ENCODE assay signal across 1 cellular context in the genomic region with DNA sequence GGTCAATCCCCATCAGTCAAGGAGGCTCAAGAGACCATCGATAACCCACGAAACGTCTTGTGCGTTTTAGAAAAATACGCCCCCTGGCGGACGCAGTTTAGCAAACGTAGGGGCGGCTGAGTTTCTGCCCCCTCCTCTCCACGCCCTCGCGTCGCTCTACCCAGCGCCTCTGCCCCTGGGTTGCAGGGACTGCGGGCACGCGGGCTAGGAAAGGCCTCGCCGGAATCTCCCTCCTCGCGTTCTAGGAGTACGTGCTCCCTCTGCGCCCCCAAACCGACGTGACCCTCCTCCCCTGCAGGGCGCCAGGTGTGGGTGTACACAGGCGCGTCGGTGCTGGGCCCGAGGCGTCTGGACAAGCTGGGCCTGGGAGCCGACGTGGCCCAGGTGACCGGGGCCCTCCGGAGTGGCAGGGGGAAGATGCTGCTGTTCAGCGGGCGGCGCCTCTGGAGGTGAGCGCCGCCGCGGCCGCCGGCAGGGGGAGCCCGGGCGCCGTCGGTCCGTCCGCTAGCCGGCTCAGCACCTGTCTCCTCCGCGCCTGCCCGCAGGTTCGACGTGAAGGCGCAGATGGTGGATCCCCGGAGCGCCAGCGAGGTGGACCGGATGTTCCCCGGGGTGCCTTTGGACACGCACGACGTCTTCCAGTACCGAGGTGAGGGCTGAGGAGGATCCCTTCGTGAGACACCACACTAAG.
TF ChIP-seq lines count a peak whose summit lies in the region.

No MANE protein-coding gene starts in this region.

TF ChIP-seq in HepG2, 621 proteins besides CTCF, POLR2A, EP300 and RAD21 (continued from another document):
- TF ChIP-seq, protein P1, sequence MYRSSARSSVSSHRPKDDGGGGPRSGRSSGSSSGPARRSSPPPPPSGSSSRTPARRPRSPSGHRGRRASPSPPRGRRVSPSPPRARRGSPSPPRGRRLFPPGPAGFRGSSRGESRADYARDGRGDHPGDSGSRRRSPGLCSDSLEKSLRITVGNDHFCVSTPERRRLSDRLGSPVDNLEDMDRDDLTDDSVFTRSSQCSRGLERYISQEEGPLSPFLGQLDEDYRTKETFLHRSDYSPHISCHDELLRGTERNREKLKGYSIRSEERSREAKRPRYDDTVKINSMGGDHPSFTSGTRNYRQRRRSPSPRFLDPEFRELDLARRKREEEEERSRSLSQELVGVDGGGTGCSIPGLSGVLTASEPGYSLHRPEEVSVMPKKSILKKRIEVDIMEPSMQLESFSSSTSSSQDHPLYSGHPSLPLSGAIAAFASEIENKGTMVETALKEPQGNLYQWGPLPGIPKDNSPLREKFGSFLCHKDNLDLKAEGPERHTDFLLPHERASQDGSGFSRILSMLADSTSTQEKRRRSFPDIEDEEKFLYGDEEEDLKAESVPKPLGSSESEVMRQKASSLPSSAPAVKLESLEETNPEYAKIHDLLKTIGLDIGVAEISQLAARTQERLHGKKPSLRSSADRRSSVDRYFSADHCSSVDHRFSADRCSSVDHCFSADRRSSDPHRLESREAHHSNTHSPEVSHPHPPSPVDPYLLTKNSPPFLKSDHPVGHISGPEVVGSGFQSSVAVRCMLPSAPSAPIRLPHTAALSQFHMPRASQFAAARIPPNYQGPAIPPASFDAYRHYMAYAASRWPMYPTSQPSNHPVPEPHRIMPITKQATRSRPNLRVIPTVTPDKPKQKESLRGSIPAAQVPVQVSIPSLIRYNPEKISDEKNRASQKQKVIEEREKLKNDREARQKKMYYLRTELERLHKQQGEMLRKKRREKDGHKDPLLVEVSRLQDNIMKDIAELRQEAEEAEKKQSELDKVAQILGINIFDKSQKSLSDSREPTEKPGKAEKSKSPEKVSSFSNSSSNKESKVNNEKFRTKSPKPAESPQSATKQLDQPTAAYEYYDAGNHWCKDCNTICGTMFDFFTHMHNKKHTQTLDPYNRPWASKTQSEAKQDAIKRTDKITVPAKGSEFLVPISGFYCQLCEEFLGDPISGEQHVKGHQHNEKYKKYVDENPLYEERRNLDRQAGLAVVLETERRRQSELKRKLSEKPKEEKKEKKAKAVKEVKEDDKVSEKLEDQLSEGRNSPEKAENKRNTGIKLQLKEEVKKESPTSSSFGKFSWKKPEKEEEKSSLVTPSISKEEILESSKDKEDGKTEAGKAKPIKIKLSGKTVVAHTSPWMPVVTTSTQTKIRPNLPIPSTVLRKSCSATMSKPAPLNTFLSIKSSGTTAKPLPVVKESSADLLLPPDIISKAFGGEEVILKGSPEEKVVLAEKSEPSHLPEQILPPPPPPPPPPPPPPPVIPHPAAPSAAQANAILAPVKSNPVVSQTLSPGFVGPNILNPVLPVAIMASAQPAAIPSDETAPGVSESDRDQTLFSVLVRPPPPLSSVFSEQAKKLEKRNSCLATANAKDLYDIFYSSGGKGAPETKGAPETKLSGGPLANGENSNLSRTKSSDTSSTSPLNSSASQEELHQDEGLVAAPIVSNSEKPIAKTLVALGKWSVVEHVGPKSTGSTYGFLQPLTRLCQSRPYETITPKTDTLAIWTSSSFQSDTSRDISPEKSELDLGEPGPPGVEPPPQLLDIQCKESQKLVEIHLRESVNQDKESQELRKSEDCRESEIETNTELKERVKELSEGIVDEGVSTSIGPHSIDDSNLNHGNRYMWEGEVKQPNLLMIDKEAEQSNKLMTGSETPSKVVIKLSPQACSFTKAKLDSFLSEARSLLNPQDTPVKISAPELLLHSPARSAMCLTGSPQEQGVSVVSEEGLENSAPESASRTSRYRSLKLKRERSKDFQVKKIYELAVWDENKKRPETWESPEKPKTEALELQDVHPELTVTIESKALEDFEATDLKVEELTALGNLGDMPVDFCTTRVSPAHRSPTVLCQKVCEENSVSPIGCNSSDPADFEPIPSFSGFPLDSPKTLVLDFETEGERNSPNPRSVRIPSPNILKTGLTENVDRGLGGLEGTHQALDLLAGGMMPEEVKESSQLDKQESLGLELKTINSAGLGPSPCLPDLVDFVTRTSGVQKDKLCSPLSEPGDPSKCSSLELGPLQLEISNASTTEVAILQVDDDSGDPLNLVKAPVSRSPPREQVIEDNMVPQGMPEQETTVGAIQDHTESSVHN (CRISPR knock-in tag; IDR thresholded peaks at IDR 0.05): peak; percentile 45
- TF ChIP-seq SCMH1 (CRISPR knock-in tag; IDR thresholded peaks at IDR 0.05; ENCODE audit: borderline replicate concordance) (no peak), MTA1 (CRISPR knock-in tag; IDR thresholded peaks at IDR 0.05; ENCODE audit: borderline replicate concordance) (peak; percentile 91; the same call in 1 of the 2 replicates), ISX (CRISPR knock-in tag; conservative IDR thresholded peaks at IDR 0.05) (peak; percentile 3; the same call in 1 of the 2 replicates), FOXK2 (IDR thresholded peaks at IDR 0.05) (no peak), NFYC (CRISPR knock-in tag; IDR thresholded peaks at IDR 0.05) (no peak; the same call in 1 of the 2 replicates), ZFP41 (CRISPR knock-in tag; IDR thresholded peaks at IDR 0.05; ENCODE audit: borderline replicate concordance) (0 out of 2 replicates have a peak, but pooled peaks have one; percentile 18), GATAD2A (CRISPR knock-in tag; IDR thresholded peaks at IDR 0.05) (no peak; the same call in 1 of the 2 replicates), NCOA2 (CRISPR knock-in tag; IDR thresholded peaks at IDR 0.05) (peak; percentile 11; the same call in 1 of the 2 replicates), ZNF552 (CRISPR knock-in tag; IDR thresholded peaks at IDR 0.05; ENCODE audit: borderline replicate concordance) (0 out of 2 replicates have a peak, but pooled peaks have one; percentile 34), KDM4B (CRISPR knock-in tag; IDR thresholded peaks at IDR 0.05) (0 out of 2 replicates have a peak, but pooled peaks have one; percentile 8), MIXL1 (CRISPR knock-in tag; IDR thresholded peaks at IDR 0.05) (no peak), ZNF431 (CRISPR knock-in tag; IDR thresholded peaks at IDR 0.05; ENCODE audit: borderline replicate concordance, low read depth) (0 out of 2 replicates have a peak, but pooled peaks have one; percentile 37), ZNF326 (CRISPR knock-in tag; IDR thresholded peaks at IDR 0.05; ENCODE audit: borderline replicate concordance) (no peak), PRMT3 (CRISPR knock-in tag; IDR thresholded peaks at IDR 0.05; ENCODE audit: borderline replicate concordance, low read depth) (0 out of 2 replicates have a peak, but pooled peaks have one; percentile 26), TMF1 (CRISPR knock-in tag; IDR thresholded peaks at IDR 0.05; ENCODE audit: low read depth) (peak; percentile 23; the same call in 1 of the 2 replicates), EZH2 (conservative IDR thresholded peaks at IDR 0.05; ENCODE audit: low read depth, low read length) (no peak)
- TF ChIP-seq, protein P2, sequence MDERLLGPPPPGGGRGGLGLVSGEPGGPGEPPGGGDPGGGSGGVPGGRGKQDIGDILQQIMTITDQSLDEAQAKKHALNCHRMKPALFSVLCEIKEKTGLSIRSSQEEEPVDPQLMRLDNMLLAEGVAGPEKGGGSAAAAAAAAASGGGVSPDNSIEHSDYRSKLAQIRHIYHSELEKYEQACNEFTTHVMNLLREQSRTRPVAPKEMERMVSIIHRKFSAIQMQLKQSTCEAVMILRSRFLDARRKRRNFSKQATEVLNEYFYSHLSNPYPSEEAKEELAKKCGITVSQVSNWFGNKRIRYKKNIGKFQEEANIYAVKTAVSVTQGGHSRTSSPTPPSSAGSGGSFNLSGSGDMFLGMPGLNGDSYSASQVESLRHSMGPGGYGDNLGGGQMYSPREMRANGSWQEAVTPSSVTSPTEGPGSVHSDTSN (CRISPR knock-in tag; IDR thresholded peaks at IDR 0.05): no peak
